1 cellular context compared by ENCODE assay signal in genomic region chr16:75580-76501, GRCh38.
TF ChIP-seq lines count a peak whose summit lies in the region.

No MANE protein-coding gene starts in this region.

TF ChIP-seq in GM12878, 131 proteins besides CTCF, POLR2A, EP300 and RAD21:
- TF ChIP-seq E2F4 (IDR thresholded peaks at IDR 0.05; ENCODE audit: low read depth, low read length) = no peak
- no peak for TF ChIP-seq POLR2AphosphoS2 (IDR thresholded peaks at IDR 0.05; ENCODE audit: low read depth, low read length)
- no peak for TF ChIP-seq PRDM15 (CRISPR knock-in tag; IDR thresholded peaks at IDR 0.05)
- peak in 1 of 2 experiments; percentile 89; a peak in 2 of 4 replicates for TF ChIP-seq CEBPB (IDR thresholded peaks at IDR 0.05; ENCODE audit: borderline replicate concordance in 1 of 2, low read depth in 2 of 2, low read length in 2 of 2)
- TF ChIP-seq EED (IDR thresholded peaks at IDR 0.05; ENCODE audit: low read depth) = 0 out of 2 replicates have a peak, but pooled peaks have one; percentile 20
- TF ChIP-seq RUNX3 (IDR thresholded peaks at IDR 0.05; ENCODE audit: low read length) = peak; percentile 60
